Comparison of ENCODE assay signal across 8 cellular contexts in the genomic region with DNA sequence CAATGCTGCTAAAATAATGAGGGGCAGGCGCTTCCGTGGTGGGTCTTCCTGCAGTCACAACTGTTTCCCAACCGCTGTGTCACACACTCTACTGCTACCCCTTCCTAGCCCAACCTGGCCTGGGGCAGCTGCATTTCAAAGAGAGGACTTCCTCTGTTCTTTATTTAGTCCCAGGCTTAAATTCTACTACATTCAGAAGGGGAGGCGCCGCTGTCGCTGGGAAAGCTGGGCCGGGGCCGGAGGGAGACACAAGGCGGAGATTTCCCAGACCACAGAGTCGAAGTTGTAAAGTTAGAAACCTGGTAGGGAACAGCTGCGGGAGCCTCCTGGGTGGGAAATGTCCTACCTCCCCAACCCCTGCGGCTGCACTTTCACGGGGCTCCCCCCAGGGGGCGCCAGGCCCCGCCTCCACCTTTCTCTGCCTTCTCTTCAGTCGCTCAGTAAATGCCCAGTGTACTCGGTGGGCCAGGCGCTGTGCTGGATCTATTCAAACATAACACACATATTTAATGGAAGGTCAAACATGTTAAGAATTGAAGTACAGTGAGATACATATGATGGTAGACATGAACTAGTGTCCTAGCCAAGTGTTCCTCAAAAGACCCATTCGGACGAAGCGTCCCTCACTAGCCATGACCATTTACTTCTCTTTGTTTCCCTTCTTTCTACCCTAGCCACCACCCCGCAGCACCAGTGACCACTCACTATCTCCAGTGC. TPM values are rescaled to one million over a fixed set of nuclear protein-coding genes. Genes with fewer than 3 reads are reported as not detected.
DNase-seq lines count a peak whose midpoint lies in the region; ATAC-seq and TF ChIP-seq lines count a peak whose summit lies in the region.

No MANE protein-coding gene starts in this region.

- 0 out of 2 replicates have a peak, but pooled peaks cover 7% of the 10 kb centered on the region for H3K27me3 ChIP-seq in MM.1S (replicated peaks; ENCODE audit: insufficient read depth, low read length)
- H3K27me3 ChIP-seq in psoas muscle (ENCODE audit: insufficient read depth in 3 of 3, low read length in 2 of 3), result no peaks in the 10 kb centered on the region

- peak; percentile 54 for DNase-seq in MM.1S
- peak; percentile 72 for DNase-seq in activated CD8-positive, alpha-beta memory T cell treated with anti-CD3 and anti-CD28 coated beads for 24 hours
- DNase-seq in fibroblast of the aortic adventitia (ENCODE audit: low read depth), result no peak
- DNase-seq in psoas muscle, result peak; percentile 58 to 82
- no peak for DNase-seq in NCI-H510A treated with DMSO at 0.1 percent for 48 hours (lab: John Stamatoyannopoulos, UW)
- no peak for DNase-seq in NCI-H2081 treated with DMSO at 0.1 percent for 48 hours (lab: John Stamatoyannopoulos, UW)

- H3K4me2 ChIP-seq in MM.1S (ENCODE audit: low read depth, low read length), result peak overlapping the region; percentile 63

- TF ChIP-seq CTCF in GM12874 (IDR thresholded peaks at IDR 0.05; ENCODE audit: insufficient read depth, low read depth, low read length) (peak; percentile 98), MM.1S (IDR thresholded peaks at IDR 0.05; ENCODE audit: low read length) (peak; percentile 100), fibroblast of the aortic adventitia (IDR thresholded peaks at IDR 0.05; ENCODE audit: insufficient read depth, low read length) (peak; percentile 65), psoas muscle (IDR thresholded peaks at IDR 0.05) (peak; percentile 90)

- peaks cover 12% of the 10 kb centered on the region for H3K4me1 ChIP-seq in MM.1S (ENCODE audit: low read length)
- peaks cover 36% of the 10 kb centered on the region for H3K4me1 ChIP-seq in psoas muscle

- H3K79me2 ChIP-seq in MM.1S (ENCODE audit: low read length), result no peaks in the 10 kb centered on the region

- no peaks in the 10 kb centered on the region for H4K20me1 ChIP-seq in MM.1S (ENCODE audit: insufficient read depth, low read length)

- H3K27ac ChIP-seq in MM.1S (ENCODE audit: low read length) (no peak overlapping the region), psoas muscle (peak overlapping the region; percentile 87)

- H3K4me3 ChIP-seq in MM.1S (ENCODE audit: low read length) (peak overlapping the region; percentile 36), fibroblast of the aortic adventitia (ENCODE audit: low read depth, low read length) (no peak overlapping the region), psoas muscle (peak overlapping the region; percentile 51)

- H3K9ac ChIP-seq in MM.1S (ENCODE audit: low read length), result peak overlapping the region; percentile 8; the same call in 1 of the 2 replicates

- H3K9me2 ChIP-seq in MM.1S (replicated peaks; ENCODE audit: insufficient read depth, low read length), result no peaks in the 10 kb centered on the region

- H3F3A ChIP-seq in MM.1S (ENCODE audit: insufficient read depth, low read length), result no peaks in the 10 kb centered on the region

- intact Hi-C loops in psoas muscle (cut with DNase I), result loop anchor here (1.0 to 10.0 kb wide), 5 partner anchors 24 to 1934 kb away; no protein-coding TSS in a partner anchor

- H3K36me3 ChIP-seq in MM.1S (replicated peaks; ENCODE audit: insufficient read depth, low read length) (no peaks in the 10 kb centered on the region), psoas muscle (ENCODE audit: insufficient read depth in 1 of 2, low read depth in 1 of 2) (no peaks in the 10 kb centered on the region)

- H3K9me3 ChIP-seq in MM.1S (replicated peaks; ENCODE audit: insufficient read depth, low read length) (no peaks in the 10 kb centered on the region), psoas muscle (no peaks in the 10 kb centered on the region)

- WGBS in psoas muscle, 3 donors, result 9 to 17% (median 11%) methylated on average over 21 to 22 of the region's 22 CpGs

- peak overlapping the region; percentile 65 for H2AFZ ChIP-seq in MM.1S (ENCODE audit: low read length)

- ATAC-seq in psoas muscle, result peak; percentile 85 to 92 (median 88)
- ATAC-seq in HG03139 (IDR thresholded peaks at IDR 0.05; ENCODE audit: unreplicated experiment), result no peak

RNA-seq across cellular contexts. Expression of a gene that starts 23.1 kb away (rescaled TPM):
- total RNA-seq in fibroblast of the aortic adventitia (ENCODE audit: low replicate concordance), result 19.7 and 27.7 TPM in 2 replicates
- total RNA-seq in psoas muscle, result 1 to 10 TPM in 3 of 4 donors, under 1 TPM in 1; 0.57 to 2.0 (median 1.4) TPM
- 1 to 10 TPM in 2 of 3 donors, under 1 TPM in 1; 0.25 to 1.2 (median 1.0) TPM for polyA plus RNA-seq in psoas muscle

RNA-seq across cellular contexts. Expression of a gene that starts 26.3 kb away (rescaled TPM):
- total RNA-seq in fibroblast of the aortic adventitia (ENCODE audit: low replicate concordance) (18.5 and 31.0 TPM in 2 replicates), psoas muscle (100 to 1,000 TPM in 3 of 4 donors, 10 to 100 TPM in 1; 89.4 to 198 (median 167) TPM)
- polyA plus RNA-seq in psoas muscle, result 100 to 1,000 TPM; 108 to 191 (median 112) TPM

RNA-seq across cellular contexts. Expression of a gene that starts 46.2 kb away (rescaled TPM):
- total RNA-seq in fibroblast of the aortic adventitia (ENCODE audit: low replicate concordance), result 33.5 and 42.5 TPM in 2 replicates
- total RNA-seq in psoas muscle, result 10 to 100 TPM; 32.1 to 41.8 (median 37.6) TPM
- 10 to 100 TPM; 21.4 to 40.3 (median 32.8) TPM for polyA plus RNA-seq in psoas muscle

Comparison
In these comparisons a context has a peak if more than half of its experiments do, and no peak if none do; other contexts are left out.
1. DNase-seq: peak in MM.1S (single experiment), activated CD8-positive, alpha-beta memory T cell treated with anti-CD3 and anti-CD28 coated beads for 24 hours (single experiment) and psoas muscle (2 of 2); none in fibroblast of the aortic adventitia (single experiment), NCI-H510A treated with DMSO at 0.1 percent for 48 hours (single experiment) and NCI-H2081 treated with DMSO at 0.1 percent for 48 hours (single experiment).
2. Peak in every context shown above with its lines, with median percentiles within 50 percentile points of each other: CTCF ChIP-seq.